ENCODE assay signal across 24 cellular contexts in genomic region chr10:116866987-116867595, GRCh38. TPM values are rescaled to one million over a fixed set of nuclear protein-coding genes. Genes with fewer than 3 reads are reported as not detected.
DNase-seq lines count a peak whose midpoint lies in the region; ATAC-seq and TF ChIP-seq lines count a peak whose summit lies in the region.
"Had no signal": no experiment of that assay in that cellular context is flagged by ENCODE, and none has a peak within 500 bp of the region (broad histone marks: within the 10 kb centered on the region; RNA-seq: fewer than 3 reads in every experiment).

No MANE protein-coding gene starts in this region.

- H3K36me3 Mint-ChIP-seq in CD4-positive, alpha-beta T cell (ENCODE audit: low read depth): no peaks in the 10 kb centered on the region
- H3K36me3 Mint-ChIP-seq in stimulated activated naive B cell treated with anti-CD40 and anti-IgM and Interleukin-4, amounts not matched to agents 10 μg/mL and 1 μg/mL and 100 μg/mL, for 72 hours: no peaks in the 10 kb centered on the region
- H3K36me3 Mint-ChIP-seq: activated naive CD8-positive, alpha-beta T cell treated with anti-CD3 and anti-CD28 coated beads for 36 hours; natural killer cell treated with Interleukin-12 subunit alpha and Interleukin-12 subunit beta and Interleukin-15 and Interleukin-18, amount 100 ng/mL, for 72 hours had no signal

- no peaks in the 10 kb centered on the region for H3K9me3 Mint-ChIP-seq in CD4-positive, alpha-beta T cell
- H3K9me3 Mint-ChIP-seq in stimulated activated naive B cell treated with anti-CD40 and anti-IgM and Interleukin-4, amounts not matched to agents 10 μg/mL and 1 μg/mL and 100 μg/mL, for 72 hours: no peaks in the 10 kb centered on the region
- H3K9me3 Mint-ChIP-seq: activated naive CD8-positive, alpha-beta T cell treated with anti-CD3 and anti-CD28 coated beads for 36 hours; natural killer cell treated with Interleukin-12 subunit alpha and Interleukin-12 subunit beta and Interleukin-15 and Interleukin-18, amount 100 ng/mL, for 72 hours; T-helper 2 cell treated with Interferon-gamma antibody and Interleukin-4, amounts not matched to agents 5 μg/mL and 100 μg/mL, for 36 hours had no signal

- H3K27ac ChIP-seq in fibroblast of lung (ENCODE audit: insufficient read depth, low read length): no peak overlapping the region
- no peak overlapping the region for H3K27ac ChIP-seq in right lobe of liver
- H3K27ac ChIP-seq in CD4-positive, alpha-beta T cell (ENCODE audit: low read depth, low read length): no peak overlapping the region
- H3K27ac ChIP-seq: dorsolateral prefrontal cortex, hepatocyte, pancreas, sigmoid colon, transverse colon had no signal

- no peak for TF ChIP-seq POLR2A in right lobe of liver (IDR thresholded peaks at IDR 0.05)

- no peak overlapping the region for H3K27ac Mint-ChIP-seq in CD4-positive, alpha-beta T cell
- no peak overlapping the region for H3K27ac Mint-ChIP-seq in stimulated activated naive B cell treated with anti-CD40 and anti-IgM and Interleukin-4, amounts not matched to agents 10 μg/mL and 1 μg/mL and 100 μg/mL, for 72 hours
- H3K27ac Mint-ChIP-seq: activated naive CD8-positive, alpha-beta T cell treated with anti-CD3 and anti-CD28 coated beads for 36 hours; natural killer cell treated with Interleukin-12 subunit alpha and Interleukin-12 subunit beta and Interleukin-15 and Interleukin-18, amount 100 ng/mL, for 72 hours; T-helper 2 cell treated with Interferon-gamma antibody and Interleukin-4, amounts not matched to agents 5 μg/mL and 100 μg/mL, for 36 hours had no signal

- no peaks in the 10 kb centered on the region for H4K20me1 ChIP-seq in fibroblast of lung (ENCODE audit: control insufficient read depth, extremely low read depth, insufficient read depth, low read length)

- H3K4me1 ChIP-seq in fibroblast of lung (ENCODE audit: control insufficient read depth, extremely low read depth, insufficient read depth, low read length): no peaks in the 10 kb centered on the region
- H3K4me1 ChIP-seq in right lobe of liver: peaks cover 0 to 24% (median 0%) of the 10 kb centered on the region in 4 donors
- H3K4me1 ChIP-seq: pancreas, sigmoid colon, transverse colon had no signal

- DNase-seq in GM03348 (ENCODE audit: low spot score): peak; percentile 29
- DNase-seq in RPMI7951 (ENCODE audit: low read depth): peak; percentile 8
- peak; percentile 54 to 59 for DNase-seq in fibroblast of lung (ENCODE audit: low read depth in 2 of 2)
- no peak for DNase-seq in right lobe of liver
- DNase-seq in CD4-positive, alpha-beta T cell: no peak
- DNase-seq in stimulated activated naive B cell treated with anti-CD40 and anti-IgM and Interleukin-4, amounts not matched to agents 10 μg/mL and 1 μg/mL and 100 μg/mL, for 72 hours: no peak
- no peak for DNase-seq in NOMO-1 treated with dmso at 0.1 percent for 144 hours (lab: John Stamatoyannopoulos, UW; ENCODE audit: unreplicated experiment)
- DNase-seq: activated CD8-positive, alpha-beta memory T cell treated with anti-CD3 and anti-CD28 coated beads for 24 hours; activated naive CD8-positive, alpha-beta T cell treated with anti-CD3 and anti-CD28 coated beads for 36 hours; dorsolateral prefrontal cortex; islet precursor cell; NCI-H2171 treated with DMSO at 0.1 percent for 48 hours; NCI-H82; pancreas; PC-3; sigmoid colon; stimulated activated naive CD8-positive, alpha-beta T cell treated with anti-CD3 and anti-CD28 coated beads, Interleukin-15, Interleukin-2, amounts not matched to agents 100 U/mL and 50 U/mL, for 24 hours; transverse colon had no signal

- intact Hi-C loops in right lobe of liver (cut with DNase I): no loop called here
- intact Hi-C loops in CD4-positive, alpha-beta T cell (cut with DNase I, micrococcal nuclease): no loop called here

- peak; percentile 69 to 88 (median 82) for ATAC-seq in right lobe of liver
- no peak for ATAC-seq in CD4-positive, alpha-beta T cell (ENCODE audit: poor library complexity)
- no peak for ATAC-seq in stimulated activated naive B cell treated with anti-CD40 and anti-IgM and Interleukin-4, amounts not matched to agents 10 μg/mL and 1 μg/mL and 100 μg/mL, for 72 hours (replicated peaks)
- ATAC-seq in HG03280 (IDR thresholded peaks at IDR 0.05; ENCODE audit: unreplicated experiment): no peak
- ATAC-seq: natural killer cell treated with Interleukin-12 subunit alpha and Interleukin-12 subunit beta and Interleukin-15 and Interleukin-18, amount 100 ng/mL, for 72 hours; PC-3; stimulated activated naive CD8-positive, alpha-beta T cell treated with anti-CD3 and anti-CD28 coated beads, Interleukin-15, Interleukin-2, amounts not matched to agents 100 U/mL and 50 U/mL, for 24 hours had no signal

- H3K4me2 ChIP-seq in fibroblast of lung (ENCODE audit: extremely low read depth, insufficient read depth, low read length): no peak overlapping the region
- H3K4me2 ChIP-seq: hepatocyte had no signal

- no peak overlapping the region for H3K9ac ChIP-seq in fibroblast of lung (ENCODE audit: insufficient read depth, low read length)

- H3K36me3 ChIP-seq in fibroblast of lung (ENCODE audit: control insufficient read depth, insufficient read depth, low read length) (no peaks in the 10 kb centered on the region), right lobe of liver (no peaks in the 10 kb centered on the region)
- H3K36me3 ChIP-seq: pancreas, sigmoid colon, transverse colon had no signal

- WGBS in right lobe of liver (ENCODE audit: insufficient coverage, low coverage, low lambda C conversion rate, missing lambda C conversion rate): 30% methylated on average over 6 of the region's 6 CpGs

- H3K9me3 ChIP-seq in fibroblast of lung (ENCODE audit: control insufficient read depth, insufficient read depth, low read depth, low read length): no peaks in the 10 kb centered on the region
- H3K9me3 ChIP-seq in right lobe of liver: no peaks in the 10 kb centered on the region
- H3K9me3 ChIP-seq in CD4-positive, alpha-beta T cell (ENCODE audit: control insufficient read depth, low read length): no peaks in the 10 kb centered on the region
- H3K9me3 ChIP-seq: pancreas, sigmoid colon, transverse colon had no signal

- no peak overlapping the region for H2AFZ ChIP-seq in fibroblast of lung (ENCODE audit: low read length)
- H2AFZ ChIP-seq: hepatocyte had no signal

- H3K27me3 ChIP-seq in fibroblast of lung (ENCODE audit: control insufficient read depth, insufficient read depth, low read length) (no peaks in the 10 kb centered on the region), right lobe of liver (no peaks in the 10 kb centered on the region)
- H3K27me3 ChIP-seq in CD4-positive, alpha-beta T cell (ENCODE audit: control insufficient read depth, insufficient read depth, low read length): no peaks in the 10 kb centered on the region
- H3K27me3 ChIP-seq: dorsolateral prefrontal cortex, hepatocyte, pancreas, sigmoid colon, transverse colon had no signal

- H3K4me3 ChIP-seq in fibroblast of lung (replicated peaks in 1 of 4; ENCODE audit: control extremely low read depth in 1 of 4, insufficient read depth in 1 of 4, low read depth in 3 of 4, low read length in 4 of 4) (no peak overlapping the region), right lobe of liver (no peak overlapping the region)
- H3K4me3 ChIP-seq: dorsolateral prefrontal cortex, hepatocyte, pancreas, sigmoid colon, transverse colon had no signal

- POLR2A ChIA-PET in CD4-positive, alpha-beta T cell (lab: Charles Lee): no interaction called here

- H3K4me3 Mint-ChIP-seq in CD4-positive, alpha-beta T cell: no peak overlapping the region
- no peak overlapping the region for H3K4me3 Mint-ChIP-seq in stimulated activated naive B cell treated with anti-CD40 and anti-IgM and Interleukin-4, amounts not matched to agents 10 μg/mL and 1 μg/mL and 100 μg/mL, for 72 hours
- H3K4me3 Mint-ChIP-seq: activated naive CD8-positive, alpha-beta T cell treated with anti-CD3 and anti-CD28 coated beads for 36 hours; natural killer cell treated with Interleukin-12 subunit alpha and Interleukin-12 subunit beta and Interleukin-15 and Interleukin-18, amount 100 ng/mL, for 72 hours; T-helper 2 cell treated with Interferon-gamma antibody and Interleukin-4, amounts not matched to agents 5 μg/mL and 100 μg/mL, for 36 hours had no signal

- H3K79me2 ChIP-seq in fibroblast of lung (ENCODE audit: control insufficient read depth, insufficient read depth, low read length): no peaks in the 10 kb centered on the region
- H3K79me2 ChIP-seq: hepatocyte had no signal

- TF ChIP-seq CTCF in fibroblast of lung (conservative IDR thresholded peaks at IDR 0.05 in 1 of 2, IDR thresholded peaks at IDR 0.05 in 1 of 2; ENCODE audit: low read depth in 1 of 2, low read length in 2 of 2) (no peak), right lobe of liver (IDR thresholded peaks at IDR 0.05) (no peak)
- no peak for TF ChIP-seq CTCF in CD4-positive, alpha-beta T cell (IDR thresholded peaks at IDR 0.05)

- no peaks in the 10 kb centered on the region for H3K4me1 Mint-ChIP-seq in CD4-positive, alpha-beta T cell (ENCODE audit: low read depth)
- H3K4me1 Mint-ChIP-seq in stimulated activated naive B cell treated with anti-CD40 and anti-IgM and Interleukin-4, amounts not matched to agents 10 μg/mL and 1 μg/mL and 100 μg/mL, for 72 hours: no peaks in the 10 kb centered on the region
- H3K4me1 Mint-ChIP-seq: activated naive CD8-positive, alpha-beta T cell treated with anti-CD3 and anti-CD28 coated beads for 36 hours had no signal

- H3K27me3 Mint-ChIP-seq in CD4-positive, alpha-beta T cell: peaks cover 10% of the 10 kb centered on the region
- no peaks in the 10 kb centered on the region for H3K27me3 Mint-ChIP-seq in stimulated activated naive B cell treated with anti-CD40 and anti-IgM and Interleukin-4, amounts not matched to agents 10 μg/mL and 1 μg/mL and 100 μg/mL, for 72 hours
- H3K27me3 Mint-ChIP-seq: natural killer cell treated with Interleukin-12 subunit alpha and Interleukin-12 subunit beta and Interleukin-15 and Interleukin-18, amount 100 ng/mL, for 72 hours had no signal

- CTCF ChIA-PET in CD4-positive, alpha-beta T cell (lab: Charles Lee): no interaction called here

RNA-seq across cellular contexts. Expression of gene ENO4, which starts 17.8 kb away (rescaled TPM):
- not detected in 2 replicates for total RNA-seq in RPMI7951 (2014; rRNA removed; shearing (Covaris generic))
- under 0.01 and 0.66 TPM in 2 replicates for total RNA-seq in fibroblast of lung
- 0.05 and 0.18 TPM in 2 replicates for polyA plus RNA-seq in fibroblast of lung
- polyA plus RNA-seq in fibroblast of lung (2012): 0.21 and 0.27 TPM in 2 replicates
- not detected in 2 replicates for polyA minus RNA-seq in fibroblast of lung (ENCODE audit: low replicate concordance)
- total RNA-seq in right lobe of liver: not detected
- not detected for total RNA-seq in CD4-positive, alpha-beta T cell
- total RNA-seq: activated naive CD8-positive, alpha-beta T cell treated with anti-CD3 and anti-CD28 coated beads for 36 hours; cardiac septum; epithelial cell of proximal tubule; natural killer cell treated with Interleukin-12 subunit alpha and Interleukin-12 subunit beta and Interleukin-15 and Interleukin-18, amount 100 ng/mL, for 72 hours; PC-3 had no signal

Comparison
In these comparisons a context has a peak if more than half of its experiments do, and no peak if none do; other contexts are left out.
1. DNase-seq: peak in GM03348 (single experiment), RPMI7951 (single experiment) and fibroblast of lung (2 of 2); none in right lobe of liver (0 of 3), CD4-positive, alpha-beta T cell (0 of 10), stimulated activated naive B cell treated with anti-CD40 and anti-IgM and Interleukin-4, amounts not matched to agents 10 μg/mL and 1 μg/mL and 100 μg/mL, for 72 hours (single experiment) and NOMO-1 treated with dmso at 0.1 percent for 144 hours (single experiment).
2. ATAC-seq: peak in right lobe of liver (4 of 4); none in CD4-positive, alpha-beta T cell (single experiment), stimulated activated naive B cell treated with anti-CD40 and anti-IgM and Interleukin-4, amounts not matched to agents 10 μg/mL and 1 μg/mL and 100 μg/mL, for 72 hours (0 of 2) and HG03280 (single experiment).